1 cellular context compared by ENCODE assay signal in genomic region chr3:184514151-184514490, GRCh38.
TF ChIP-seq lines count a peak whose summit lies in the region.

No MANE protein-coding gene starts in this region.

TF ChIP-seq in HepG2, 621 proteins besides CTCF, POLR2A, EP300 and RAD21:
- TF ChIP-seq PRDM15 (CRISPR knock-in tag; IDR thresholded peaks at IDR 0.05): no peak
- TF ChIP-seq SP5 (CRISPR knock-in tag; IDR thresholded peaks at IDR 0.05; ENCODE audit: borderline replicate concordance, low read depth): no peak
- TF ChIP-seq ZNF33B (CRISPR knock-in tag; IDR thresholded peaks at IDR 0.05): no peak
- TF ChIP-seq LBX2 (CRISPR knock-in tag; IDR thresholded peaks at IDR 0.05; ENCODE audit: borderline replicate concordance): no peak
- TF ChIP-seq NCOR1 (IDR thresholded peaks at IDR 0.05; ENCODE audit: borderline replicate concordance, low read length): no peak
- no peak for TF ChIP-seq ZBTB33 (CRISPR knock-in tag; IDR thresholded peaks at IDR 0.05)
- no peak for TF ChIP-seq NCOA5 (CRISPR knock-in tag; IDR thresholded peaks at IDR 0.05)
- TF ChIP-seq TOE1 (CRISPR knock-in tag; IDR thresholded peaks at IDR 0.05): no peak
- no peak for TF ChIP-seq ZNF180 (CRISPR knock-in tag; IDR thresholded peaks at IDR 0.05; ENCODE audit: borderline replicate concordance, low read depth)
- no peak for TF ChIP-seq PAWR (CRISPR knock-in tag; IDR thresholded peaks at IDR 0.05; ENCODE audit: borderline replicate concordance)
- TF ChIP-seq PTBP1 (IDR thresholded peaks at IDR 0.05; ENCODE audit: low read depth, low read length, poor library complexity, severe bottlenecking): no peak
- no peak for TF ChIP-seq CC2D1A (CRISPR knock-in tag; IDR thresholded peaks at IDR 0.05)
TF ChIP-seq in HepG2: peak in this region for 0.
